In the genomic region with DNA sequence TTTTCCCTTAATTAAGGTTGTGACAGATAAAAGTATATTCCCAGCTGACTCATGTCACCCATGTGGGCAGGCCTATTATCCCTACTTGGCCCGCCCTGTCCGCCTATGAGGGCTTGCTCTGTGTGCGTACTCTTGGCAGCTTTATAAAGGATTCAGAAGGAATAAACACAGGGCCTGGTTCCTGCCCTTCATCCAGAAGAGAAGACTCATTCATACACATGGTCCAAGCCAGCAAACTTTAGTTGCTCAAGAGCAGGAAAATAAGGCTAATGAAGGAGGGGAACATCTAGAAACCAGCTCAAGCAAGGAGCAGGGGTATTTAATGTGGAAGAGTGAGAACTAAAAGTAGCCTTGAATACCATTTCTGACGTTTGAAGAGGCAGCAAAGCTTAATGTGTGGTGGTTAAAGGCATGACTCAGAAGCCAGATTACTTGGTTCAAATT, we compare ENCODE assay signal across 9 cellular contexts.
DNase-seq lines count a peak whose midpoint lies in the region; ATAC-seq and TF ChIP-seq lines count a peak whose summit lies in the region.
"Had no signal": no experiment of that assay in that cellular context is flagged by ENCODE, and none has a peak within 500 bp of the region (broad histone marks: within the 10 kb centered on the region; RNA-seq: fewer than 3 reads in every experiment).

No MANE protein-coding gene starts in this region.

- H2BK15ac ChIP-seq in IMR-90 (ENCODE audit: low read depth, low read length), result peak overlapping the region; percentile 64; the same call in 2 of the 3 replicates

- H3K36me3 Mint-ChIP-seq in Caco-2 (ENCODE audit: insufficient read depth, unreplicated experiment), result peaks cover 13% of the 10 kb centered on the region

- dilution Hi-C loops in IMR-90 (cut with HindIII; ENCODE audit: low sequenced_read_pairs, unreplicated experiment), result no loop called here

- TF ChIP-seq CTCF in IMR-90 (conservative IDR thresholded peaks at IDR 0.05; ENCODE audit: low read depth, low read length) (no peak), lower lobe of right lung (IDR thresholded peaks at IDR 0.05) (no peak), Caco-2 (IDR thresholded peaks at IDR 0.05; ENCODE audit: insufficient read depth in 1 of 2, low read depth in 1 of 2, low read length in 1 of 2, severe bottlenecking in 1 of 2, unreplicated experiment in 1 of 2) (no peak)

- intact Hi-C loops in IMR-90 (cut with micrococcal nuclease), result no loop called here
- intact Hi-C loops in lower lobe of right lung (cut with DNase I), result no loop called here
- intact Hi-C loops in Caco-2 (cut with micrococcal nuclease; ENCODE audit: unreplicated experiment), result no loop called here

- no peaks in the 10 kb centered on the region for H3K27me3 Mint-ChIP-seq in Caco-2 (ENCODE audit: insufficient read depth, unreplicated experiment)

- H3K36me3 ChIP-seq in IMR-90 (ENCODE audit: control insufficient read depth, insufficient read depth, low read length) (no peaks in the 10 kb centered on the region), esophagus (ENCODE audit: control insufficient read depth in 2 of 2, insufficient read depth in 2 of 2, low read length in 1 of 2) (no peaks in the 10 kb centered on the region), lower lobe of right lung (no peaks in the 10 kb centered on the region), subcutaneous abdominal adipose tissue (ENCODE audit: control insufficient read depth in 5 of 5, insufficient read depth in 5 of 5, low read length in 5 of 5) (no peaks in the 10 kb centered on the region), Caco-2 (ENCODE audit: control insufficient read depth, insufficient read depth, low read length) (no peaks in the 10 kb centered on the region)

- H3K27ac Mint-ChIP-seq in Caco-2 (ENCODE audit: unreplicated experiment), result no peak overlapping the region

- no peak for TF ChIP-seq POLR2A in IMR-90 (IDR thresholded peaks at IDR 0.05; ENCODE audit: low read depth, low read length)

- no peaks in the 10 kb centered on the region for H3K27me3 ChIP-seq in IMR-90 (ENCODE audit: control insufficient read depth, insufficient read depth, low read length)
- no peaks in the 10 kb centered on the region for H3K27me3 ChIP-seq in esophagus (ENCODE audit: control insufficient read depth in 1 of 2, insufficient read depth in 2 of 2, low read length in 2 of 2)
- H3K27me3 ChIP-seq in lower lobe of right lung (ENCODE audit: low read depth), result no peaks in the 10 kb centered on the region
- no peaks in the 10 kb centered on the region for H3K27me3 ChIP-seq in subcutaneous abdominal adipose tissue (ENCODE audit: control insufficient read depth in 5 of 5, insufficient read depth in 4 of 5, low read length in 5 of 5)
- H3K27me3 ChIP-seq in Caco-2 (replicated peaks; ENCODE audit: control insufficient read depth, insufficient read depth, low read length), result no peaks in the 10 kb centered on the region

- H2AK9ac ChIP-seq in IMR-90 (replicated peaks; ENCODE audit: low read depth, low read length, poor library complexity), result no peak overlapping the region

- POLR2A ChIA-PET in IMR-90 (lab: Charles Lee; ENCODE audit: unreplicated experiment) (no interaction called here), Caco-2 (lab: Charles Lee) (no interaction called here)

- in situ Hi-C loops in IMR-90 (cut with MboI; ENCODE audit: low sequenced_read_pairs), result no loop called here

- H4K91ac ChIP-seq in IMR-90 (ENCODE audit: insufficient read depth, low read depth, low read length), result peak overlapping the region; percentile 0; the same call in 1 of the 2 replicates

- H3K4me3 ChIP-seq in IMR-90 (ENCODE audit: insufficient read depth, low read depth, low read length) (no peak overlapping the region), esophagus (ENCODE audit: low read depth in 1 of 2, low read length in 2 of 2) (no peak overlapping the region), lower lobe of right lung (no peak overlapping the region), subcutaneous abdominal adipose tissue (ENCODE audit: low read depth in 1 of 5, low read length in 5 of 5) (no peak overlapping the region), Caco-2 (ENCODE audit: low read depth, low read length) (no peak overlapping the region)

- peak overlapping the region; percentile 53 for H3K4ac ChIP-seq in IMR-90 (ENCODE audit: low read depth, low read length)

- H4K8ac ChIP-seq in IMR-90 (ENCODE audit: low read depth in 2 of 2, low read length in 2 of 2), result peak overlapping the region; percentile 7 to 68

- H3K79me1 ChIP-seq in IMR-90 (ENCODE audit: low read depth in 1 of 2, low read length in 2 of 2), result peaks cover 0 to 10% of the 10 kb centered on the region in 2 experiments; a peak in 1 of 4 replicates

- no peaks in the 10 kb centered on the region for H3K9me3 Mint-ChIP-seq in Caco-2 (ENCODE audit: unreplicated experiment)

- no TSS peak for BruUV-seq in IMR-90 (replicated peaks; lab: Mats Ljungman, UMichigan)
- BruUV-seq in Caco-2 (replicated peaks; lab: Mats Ljungman, UMichigan), result no TSS peak

- no peak overlapping the region for H3K56ac ChIP-seq in IMR-90 (ENCODE audit: extremely low read depth, insufficient read depth, low read length)

- H3K23ac ChIP-seq in IMR-90 (ENCODE audit: low read depth, low read length), result peak overlapping the region; percentile 48

- H3K4me2 ChIP-seq in IMR-90 (ENCODE audit: low read depth, low read length), result peak overlapping the region; percentile 11; the same call in 1 of the 2 replicates

- H3K18ac ChIP-seq in IMR-90 (ENCODE audit: low read depth, low read length), result peak overlapping the region; percentile 39; the same call in 1 of the 2 replicates

- peak overlapping the region; percentile 27; the same call in 1 of the 2 replicates for H4K5ac ChIP-seq in IMR-90 (ENCODE audit: low read depth, low read length)

- H2AK5ac ChIP-seq in IMR-90 (ENCODE audit: low read depth, low read length), result no peak overlapping the region; the same call in 1 of the 2 replicates

- peak overlapping the region; percentile 77 for H3K14ac ChIP-seq in IMR-90 (replicated peaks; ENCODE audit: low read depth, low read length)

- H3K9me3 ChIP-seq in IMR-90 (ENCODE audit: control insufficient read depth, insufficient read depth, low read length) (no peaks in the 10 kb centered on the region), esophagus (ENCODE audit: control insufficient read depth in 2 of 2, insufficient read depth in 1 of 2, low read depth in 1 of 2, low read length in 1 of 2) (no peaks in the 10 kb centered on the region), lower lobe of right lung (no peaks in the 10 kb centered on the region), subcutaneous abdominal adipose tissue (ENCODE audit: control insufficient read depth in 5 of 5, low read length in 5 of 5) (no peaks in the 10 kb centered on the region), Caco-2 (no peaks in the 10 kb centered on the region)

- no peaks in the 10 kb centered on the region for H3K4me1 Mint-ChIP-seq in Caco-2 (ENCODE audit: low read depth, unreplicated experiment)

- peaks cover 7% of the 10 kb centered on the region for H3K9me1 ChIP-seq in IMR-90 (ENCODE audit: insufficient read depth, low read length)

- H3K4me1 ChIP-seq in IMR-90 (ENCODE audit: control insufficient read depth, insufficient read depth, low read length) (peaks cover 12% of the 10 kb centered on the region), esophagus (ENCODE audit: control insufficient read depth in 2 of 2, insufficient read depth in 2 of 2, low read length in 1 of 2) (peaks cover 6 to 10% of the 10 kb centered on the region in 2 donors), lower lobe of right lung (peaks cover 43% of the 10 kb centered on the region), subcutaneous abdominal adipose tissue (ENCODE audit: control insufficient read depth in 5 of 5, insufficient read depth in 5 of 5, low read length in 5 of 5) (peaks cover 11 to 34% (median 27%) of the 10 kb centered on the region in 5 donors), Caco-2 (0 out of 2 replicates have a peak, but pooled peaks cover 3% of the 10 kb centered on the region)

- H3K9ac ChIP-seq in IMR-90 (ENCODE audit: low read depth, low read length) (no peak overlapping the region; the same call in 1 of the 2 replicates), subcutaneous abdominal adipose tissue (ENCODE audit: low read length in 5 of 5) (no peak overlapping the region)

- CTCF ChIA-PET in IMR-90 (lab: Yijun Ruan, JAX), result interaction anchor here (1.4 kb wide), 1 partner anchor 10 kb away, joined by 3 read pairs; no protein-coding TSS in a partner anchor
- CTCF ChIA-PET in Caco-2 (lab: Charles Lee), result no interaction called here

- H4K20me1 ChIP-seq in IMR-90 (ENCODE audit: insufficient read depth, low read length), result no peaks in the 10 kb centered on the region

- peak overlapping the region; percentile 32 for H3K27ac ChIP-seq in IMR-90 (ENCODE audit: insufficient read depth, low read length)
- peak overlapping the region; percentile 45 to 87 for H3K27ac ChIP-seq in esophagus (ENCODE audit: low read depth in 2 of 2, low read length in 1 of 2)
- peak overlapping the region; percentile 55 for H3K27ac ChIP-seq in lower lobe of right lung
- H3K27ac ChIP-seq in subcutaneous abdominal adipose tissue (ENCODE audit: low read depth, low read length), result peak overlapping the region; percentile 58

- DNase-seq in IMR-90, result peak; percentile 88
- DNase-seq in lower lobe of right lung, result no peak
- no peak for DNase-seq in Caco-2
- no peak for DNase-seq in DMS79 (lab: John Stamatoyannopoulos, UW)
- no peak for DNase-seq in activated naive CD4-positive, alpha-beta T cell treated with Interleukin-2 at 50 U/mL for 16 hours
- no peak for DNase-seq in activated CD8-positive, alpha-beta memory T cell treated with anti-CD3 and anti-CD28 coated beads, Interleukin-2, amount 50 U/mL, for 48 hours
- DNase-seq: NCI-H1694 treated with DMSO at 0.1 percent for 48 hours had no signal

- ATAC-seq in IMR-90 (ENCODE audit: low read depth) (peak; percentile 91), lower lobe of right lung (peak; percentile 56 to 77)

- H2BK120ac ChIP-seq in IMR-90 (ENCODE audit: low read depth, low read length), result peak overlapping the region; percentile 83

- no CpG with 5 or more reads among the region's 4 CpGs for WGBS in IMR-90 (ENCODE audit: extremely low coverage in 2 of 2, insufficient read length in 1 of 2), 2 experiments
- 19 to 41% methylated on average over 4 of the region's 4 CpGs for WGBS in esophagus, 2 donors

- no peak; the same call in 1 of the 2 replicates for TF ChIP-seq RAD21 in IMR-90 (IDR thresholded peaks at IDR 0.05; ENCODE audit: low read length)

- H3K4me3 Mint-ChIP-seq in Caco-2 (ENCODE audit: unreplicated experiment), result no peak overlapping the region

- peak overlapping the region; percentile 44 for H2AFZ ChIP-seq in IMR-90 (replicated peaks; ENCODE audit: low read length, poor library complexity)

- peak overlapping the region; percentile 77 for H2BK20ac ChIP-seq in IMR-90 (ENCODE audit: low read depth, low read length)

- peak overlapping the region; percentile 91 for H2BK5ac ChIP-seq in IMR-90 (ENCODE audit: low read depth, low read length, poor library complexity, severe bottlenecking)

TF ChIP-seq in IMR-90, 13 proteins besides CTCF, POLR2A, EP300 and RAD21 (continues in another document):
- peak; percentile 3; the same call in 1 of the 2 replicates for TF ChIP-seq FOS (IDR thresholded peaks at IDR 0.05; ENCODE audit: low read depth, low read length)
